Comparison of ENCODE assay signal across 22 cellular contexts in the genomic region with DNA sequence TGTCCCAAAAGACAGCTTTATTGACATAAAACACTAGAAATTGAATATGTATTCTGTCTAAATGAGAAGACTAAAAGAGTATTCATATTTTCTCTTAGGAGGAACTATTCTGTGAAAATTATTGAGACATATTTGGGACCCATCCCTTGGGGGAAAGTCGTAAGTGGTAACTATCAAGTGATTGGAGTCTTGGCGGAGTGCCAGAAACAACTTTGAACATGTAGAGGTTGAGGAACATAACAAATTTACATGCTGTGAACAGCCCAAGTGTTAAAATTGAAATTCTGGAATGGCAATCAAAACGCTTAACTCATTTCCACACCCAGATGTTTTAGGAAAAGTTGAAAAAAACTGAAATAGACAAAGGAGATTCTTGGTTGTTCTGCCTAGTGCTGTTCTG.
DNase-seq lines count a peak whose midpoint lies in the region; ATAC-seq lines count a peak whose summit lies in the region.
"Had no signal": no experiment of that assay in that cellular context is flagged by ENCODE, and none has a peak within 500 bp of the region (broad histone marks: within the 10 kb centered on the region; RNA-seq: fewer than 3 reads in every experiment).

No MANE protein-coding gene starts in this region.

- DNase-seq in NCI-H748 (lab: John Stamatoyannopoulos, UW; ENCODE audit: unreplicated experiment), result peak; percentile 13
- DNase-seq in NCI-H748 treated with DMSO at 0.1 percent for 48 hours (lab: John Stamatoyannopoulos, UW), result no peak
- peak; percentile 11 for DNase-seq in NCI-H1105 (lab: John Stamatoyannopoulos, UW)
- peak; percentile 7 for DNase-seq in RPMI8226
- peak; percentile 2 for DNase-seq in myocyte (ENCODE audit: low read depth)
- no peak for DNase-seq in stimulated activated CD4-positive, alpha-beta T cell treated with anti-CD3 and anti-CD28 coated beads, Interleukin-12 subunit alpha, Interleukin-12 subunit beta, amount 100 ng/mL, for 4 hours
- DNase-seq in NCI-H2107 treated with DMSO at 0.1 percent for 48 hours (lab: John Stamatoyannopoulos, UW; ENCODE audit: unreplicated experiment), result no peak
- DNase-seq: activated CD4-positive, alpha-beta T cell treated with anti-CD3 and anti-CD28 coated beads, Interleukin-2, amount 50 U/mL, for 4 hours; activated T-cell treated with anti-CD3 and anti-CD28 coated beads, Interleukin-2, amount 50 U/mL, for 72 hours; cerebellar nuclear complex; dermis blood vessel endothelial cell; kidney; midbrain; naive thymus-derived CD4-positive, alpha-beta T cell; NCI-H2227 treated with DMSO at 0.1 percent for 48 hours; NCI-H774; posterior cingulate gyrus; small intestine; stimulated activated naive CD8-positive, alpha-beta T cell treated with anti-CD3 and anti-CD28 coated beads, Interleukin-15, Interleukin-2, amounts not matched to agents 100 U/mL and 50 U/mL, for 24 hours; testis had no signal

- no peak for ATAC-seq in HG02840 (IDR thresholded peaks at IDR 0.05; ENCODE audit: low FRiP score, unreplicated experiment)
- ATAC-seq: activated T-cell treated with anti-CD3 and anti-CD28 coated beads, Interleukin-2, amount 50 U/mL, for 72 hours; naive thymus-derived CD4-positive, alpha-beta T cell; SK-N-SH treated with all-trans-retinoic acid at 6 μM for 48 hours; stimulated activated naive CD8-positive, alpha-beta T cell treated with anti-CD3 and anti-CD28 coated beads, Interleukin-15, Interleukin-2, amounts not matched to agents 100 U/mL and 50 U/mL, for 24 hours had no signal

Comparison
In these comparisons a context has a peak if more than half of its experiments do, and no peak if none do; other contexts are left out.
1. DNase-seq: peak in NCI-H748 (single experiment), NCI-H1105 (single experiment), RPMI8226 (single experiment) and myocyte (single experiment); none in NCI-H748 treated with DMSO at 0.1 percent for 48 hours (single experiment), stimulated activated CD4-positive, alpha-beta T cell treated with anti-CD3 and anti-CD28 coated beads, Interleukin-12 subunit alpha, Interleukin-12 subunit beta, amount 100 ng/mL, for 4 hours (single experiment) and NCI-H2107 treated with DMSO at 0.1 percent for 48 hours (single experiment).